1 cellular context compared by ENCODE assay signal in genomic region chr13:113950451-113951245, GRCh38.
TF ChIP-seq lines count a peak whose summit lies in the region.

No MANE protein-coding gene starts in this region.

TF ChIP-seq in SK-N-SH, 30 proteins besides CTCF, POLR2A, EP300 and RAD21 (continued from another document):
- no peak for TF ChIP-seq FOSL2 (IDR thresholded peaks at IDR 0.05; ENCODE audit: borderline replicate concordance, low read depth)
